Comparison of ENCODE assay signal across 24 cellular contexts in genomic region chr1:119027759-119028158, GRCh38. TPM values are rescaled to one million over a fixed set of nuclear protein-coding genes. Genes with fewer than 3 reads are reported as not detected.
"Had no signal": no experiment of that assay in that cellular context is flagged by ENCODE, and none has a peak within 500 bp of the region (broad histone marks: within the 10 kb centered on the region; RNA-seq: fewer than 3 reads in every experiment).

No MANE protein-coding gene starts in this region.

- H3K36me3 ChIP-seq: neutrophil, right lobe of liver, thoracic aorta had no signal

- ATAC-seq: left cardiac atrium; left ventricle myocardium superior; naive thymus-derived CD4-positive, alpha-beta T cell; psoas muscle; right lobe of liver had no signal

- H3K79me2 ChIP-seq: hepatocyte had no signal

- H3K4me1 ChIP-seq: psoas muscle, right lobe of liver, stomach, transverse colon had no signal

- DNase-seq: effector CD8-positive, alpha-beta T cell; foreskin melanocyte; head of caudate nucleus; kidney; left cardiac atrium; left ventricle myocardium superior; mesendoderm; naive thymus-derived CD4-positive, alpha-beta T cell; nephron progenitor cell; psoas muscle; retina; right lobe of liver; stimulated activated CD4-positive, alpha-beta T cell treated with anti-CD3 and anti-CD28 coated beads, Interleukin-2, amount 100 ng/mL, for 24 hours; stimulated activated naive CD4-positive, alpha-beta T cell; stomach; substantia nigra; transverse colon had no signal

- H3K4me1 Mint-ChIP-seq: naive thymus-derived CD4-positive, alpha-beta T cell; nephron progenitor cell had no signal

- H2AFZ ChIP-seq: hepatocyte had no signal

- H3K27ac Mint-ChIP-seq: naive thymus-derived CD4-positive, alpha-beta T cell; nephron progenitor cell had no signal

- H3K27me3 ChIP-seq: hepatocyte, neutrophil, right lobe of liver, stomach, transverse colon had no signal

- H3K27ac ChIP-seq: coronary artery, hepatocyte, neutrophil, psoas muscle, right lobe of liver, skin epidermis, stomach, thoracic aorta, transverse colon had no signal

- H3K4me3 ChIP-seq: coronary artery, hepatocyte, lung, psoas muscle, right lobe of liver, skin epidermis, stomach, thoracic aorta, transverse colon had no signal

- H3K9me3 ChIP-seq: neutrophil, psoas muscle, right lobe of liver, stomach, thoracic aorta, transverse colon had no signal

- H3K27me3 Mint-ChIP-seq: naive thymus-derived CD4-positive, alpha-beta T cell had no signal

- H3K4me2 ChIP-seq: hepatocyte had no signal

- H3K4me3 Mint-ChIP-seq: naive thymus-derived CD4-positive, alpha-beta T cell; nephron progenitor cell had no signal

- FAIRE-seq: kidney had no signal

RNA-seq across cellular contexts. Expression of gene TBX15, which starts 39.6 kb away (rescaled TPM):
- total RNA-seq: naive thymus-derived CD4-positive, alpha-beta T cell; ureter had no signal
- polyA plus RNA-seq: naive thymus-derived CD4-positive, alpha-beta T cell had no signal
